In the genomic region with DNA sequence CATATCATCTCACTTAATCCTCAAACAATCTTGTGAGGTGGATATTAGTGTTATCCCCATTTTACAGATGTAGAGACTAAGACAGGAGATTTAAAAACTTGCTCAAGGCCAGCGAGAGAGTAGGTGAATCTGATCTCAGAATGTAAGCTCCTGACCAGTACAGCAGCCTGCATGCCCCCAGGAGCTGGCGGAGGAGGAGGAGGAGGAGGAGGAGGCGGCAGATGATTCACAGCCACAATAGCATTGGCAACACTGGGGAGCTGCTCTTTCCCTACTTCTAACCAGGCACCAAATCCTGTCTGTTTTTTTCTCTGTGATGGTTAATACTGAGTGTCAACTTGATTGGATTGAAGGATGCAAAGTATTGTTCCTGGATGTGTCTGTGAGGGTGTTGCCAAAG, we compare ENCODE assay signal across 20 cellular contexts.
DNase-seq lines count a peak whose midpoint lies in the region; ATAC-seq and TF ChIP-seq lines count a peak whose summit lies in the region.
"Had no signal": no experiment of that assay in that cellular context is flagged by ENCODE, and none has a peak within 500 bp of the region (broad histone marks: within the 10 kb centered on the region; RNA-seq: fewer than 3 reads in every experiment).

No MANE protein-coding gene starts in this region.

- no peaks in the 10 kb centered on the region for H3K27me3 ChIP-seq in trophoblast cell (ENCODE audit: insufficient read depth, low read length)
- peaks cover 8% of the 10 kb centered on the region for H3K27me3 ChIP-seq in suprapubic skin

- H3K4me2 ChIP-seq in trophoblast cell (ENCODE audit: low read length), result no peak overlapping the region
- H3K4me2 ChIP-seq: GM23338 had no signal

- H4K91ac ChIP-seq in trophoblast cell (ENCODE audit: low read depth, low read length), result no peak overlapping the region

- H2BK12ac ChIP-seq in trophoblast cell (ENCODE audit: low read length), result no peak overlapping the region

- H3K36me3 ChIP-seq in trophoblast cell (ENCODE audit: control insufficient read depth in 1 of 2, insufficient read depth in 2 of 2, low read length in 2 of 2) (no peaks in the 10 kb centered on the region), suprapubic skin (no peaks in the 10 kb centered on the region)

- no peak overlapping the region for H3K14ac ChIP-seq in trophoblast cell (ENCODE audit: low read length)

- no peak overlapping the region for H2AK5ac ChIP-seq in trophoblast cell (ENCODE audit: low read length)

- H3K23ac ChIP-seq in trophoblast cell (ENCODE audit: low read length), result no peak overlapping the region

- no peak for ATAC-seq in GM21786 (IDR thresholded peaks at IDR 0.05; ENCODE audit: unreplicated experiment)
- ATAC-seq: GM23338, HCT116 had no signal

- H3K4me1 ChIP-seq in trophoblast cell (ENCODE audit: control insufficient read depth in 1 of 2, insufficient read depth in 2 of 2, low read length in 2 of 2), result no peaks in the 10 kb centered on the region
- H3K4me1 ChIP-seq in suprapubic skin, result no peaks in the 10 kb centered on the region

- no peak overlapping the region for H3K4ac ChIP-seq in trophoblast cell (ENCODE audit: low read depth, low read length)

- H3K4me3 ChIP-seq in trophoblast cell (ENCODE audit: low read depth, low read length) (no peak overlapping the region), suprapubic skin (no peak overlapping the region)
- H3K4me3 ChIP-seq: GM23338 had no signal

- no peak overlapping the region for H4K8ac ChIP-seq in trophoblast cell (ENCODE audit: low read depth, low read length)

- H3K27ac ChIP-seq in trophoblast cell (ENCODE audit: low read depth, low read length) (no peak overlapping the region), suprapubic skin (no peak overlapping the region)

- no peak overlapping the region for H2BK120ac ChIP-seq in trophoblast cell (ENCODE audit: insufficient read depth, low read length, poor library complexity)

- no CpG with 5 or more reads among the region's 3 CpGs for WGBS in trophoblast cell (ENCODE audit: extremely low coverage, insufficient coverage, insufficient read length)
- WGBS in suprapubic skin, result 82% methylated on average over 3 of the region's 3 CpGs

- no peak overlapping the region for H3K18ac ChIP-seq in trophoblast cell (ENCODE audit: low read length)

- no peak overlapping the region for H3K9ac ChIP-seq in trophoblast cell (ENCODE audit: low read length)

- no peak for TF ChIP-seq EP300 in suprapubic skin (IDR thresholded peaks at IDR 0.05)

- no peak for TF ChIP-seq CTCF in suprapubic skin (IDR thresholded peaks at IDR 0.05)

- TF ChIP-seq POLR2A in suprapubic skin (IDR thresholded peaks at IDR 0.05), result no peak

- no peak overlapping the region for H4K12ac ChIP-seq in trophoblast cell (ENCODE audit: low read depth, low read length)

- H3K79me1 ChIP-seq in trophoblast cell (ENCODE audit: low read length), result no peaks in the 10 kb centered on the region

- H2AFZ ChIP-seq in trophoblast cell (ENCODE audit: insufficient read depth, low read length, poor library complexity), result no peak overlapping the region
- H2AFZ ChIP-seq: GM23338 had no signal

- peaks cover 5% of the 10 kb centered on the region for H3K9me3 ChIP-seq in trophoblast cell (ENCODE audit: insufficient read depth, low read depth, low read length)
- no peaks in the 10 kb centered on the region for H3K9me3 ChIP-seq in suprapubic skin

- DNase-seq in ELF-1 (ENCODE audit: low read depth, low spot score), result peak; percentile 22
- peak; percentile 59 for DNase-seq in HT1080 (ENCODE audit: low read depth)
- peak; percentile 12 for DNase-seq in RPMI7951 (ENCODE audit: low read depth)
- peak; percentile 49 to 61 for DNase-seq in trophoblast cell
- no peak for DNase-seq in activated CD4-positive, alpha-beta T cell treated with anti-CD3 and anti-CD28 coated beads for 48 hours
- DNase-seq in suprapubic skin (ENCODE audit: low spot score in 2 of 2), result no peak
- no peak for DNase-seq in activated T-cell treated with anti-CD3 and anti-CD28 coated beads, Interleukin-2, amount 50 U/mL, for 1 hour
- DNase-seq: C1 segment of cervical spinal cord; Calu3; CD4-positive, alpha-beta memory T cell; COR-L47; DMS153; DND-41; EL; GF-D8; H9; HFFc6 had no signal

- H2BK5ac ChIP-seq in trophoblast cell (ENCODE audit: low read depth, low read length, poor library complexity), result no peak overlapping the region

- no peaks in the 10 kb centered on the region for H3K79me2 ChIP-seq in trophoblast cell (ENCODE audit: control insufficient read depth, insufficient read depth, low read length, poor library complexity)

Comparison
In these comparisons a context has a peak if more than half of its experiments do, and no peak if none do; other contexts are left out.
1. DNase-seq: peak in ELF-1 (single experiment), HT1080 (single experiment), RPMI7951 (single experiment) and trophoblast cell (2 of 2); none in activated CD4-positive, alpha-beta T cell treated with anti-CD3 and anti-CD28 coated beads for 48 hours (single experiment), suprapubic skin (0 of 2) and activated T-cell treated with anti-CD3 and anti-CD28 coated beads, Interleukin-2, amount 50 U/mL, for 1 hour (single experiment).